Comparison of ENCODE assay signal across 1 cellular context in genomic region chr3:52526671-52527038, GRCh38.
A peak's percentile ranks its signal among the peaks of the same experiment; 100 is the strongest.
TF ChIP-seq lines count a peak whose summit lies in the region.

No MANE protein-coding gene starts in this region.

TF ChIP-seq in endothelial cell of umbilical vein, 7 proteins besides CTCF, POLR2A, EP300 and RAD21:
- peak; percentile 33 for TF ChIP-seq POLR2AphosphoS5 (IDR thresholded peaks at IDR 0.05; ENCODE audit: insufficient read depth, low read depth, low read length)
